25 cellular contexts compared by ENCODE assay signal in genomic region chr7:70602135-70602534, GRCh38.
"Had no signal": no experiment of that assay in that cellular context is flagged by ENCODE, and none has a peak within 500 bp of the region (broad histone marks: within the 10 kb centered on the region; RNA-seq: fewer than 3 reads in every experiment).

No MANE protein-coding gene starts in this region.

- H3K36me3 ChIP-seq: esophagus muscularis mucosa, ovary, thoracic aorta, upper lobe of left lung had no signal

- H3K9me3 ChIP-seq: ovary, psoas muscle had no signal

- ATAC-seq: heart right ventricle; naive thymus-derived CD4-positive, alpha-beta T cell; psoas muscle; right cardiac atrium; stimulated activated naive B cell treated with anti-CD40 and anti-IgM and Interleukin-4, amounts not matched to agents 10 μg/mL and 1 μg/mL and 100 μg/mL, for 72 hours had no signal

- H3K4me3 ChIP-seq: coronary artery, esophagus muscularis mucosa, heart right ventricle, ovary, psoas muscle, skin epidermis, thoracic aorta, tibial nerve, upper lobe of left lung had no signal

- H3K4me1 ChIP-seq: esophagus muscularis mucosa, heart right ventricle, psoas muscle, tibial nerve, upper lobe of left lung had no signal

- DNase-seq: dermis blood vessel endothelial cell; effector memory CD4-positive, alpha-beta T cell; foreskin melanocyte; glutamatergic neuron; heart right ventricle; hypothalamus; immature natural killer cell; islet precursor cell; kidney glomerular epithelial cell; mesenchymal stem cell; naive thymus-derived CD4-positive, alpha-beta T cell; nucleus accumbens; ovary; posterior cingulate gyrus; psoas muscle; right cardiac atrium; stimulated activated CD4-positive, alpha-beta T cell treated with anti-CD3 and anti-CD28 coated beads, Interleukin-15, amount 100 ng/mL, for 24 hours; stimulated activated CD4-positive, alpha-beta T cell treated with anti-CD3 and anti-CD28 coated beads, Interleukin-2, amount 100 ng/mL, for 48 hours; stimulated activated naive B cell treated with anti-CD40 and anti-IgM and Interleukin-4, amounts not matched to agents 10 μg/mL and 1 μg/mL and 100 μg/mL, for 72 hours; upper lobe of left lung had no signal
